ENCODE assay signal across 1 cellular context in the genomic region with DNA sequence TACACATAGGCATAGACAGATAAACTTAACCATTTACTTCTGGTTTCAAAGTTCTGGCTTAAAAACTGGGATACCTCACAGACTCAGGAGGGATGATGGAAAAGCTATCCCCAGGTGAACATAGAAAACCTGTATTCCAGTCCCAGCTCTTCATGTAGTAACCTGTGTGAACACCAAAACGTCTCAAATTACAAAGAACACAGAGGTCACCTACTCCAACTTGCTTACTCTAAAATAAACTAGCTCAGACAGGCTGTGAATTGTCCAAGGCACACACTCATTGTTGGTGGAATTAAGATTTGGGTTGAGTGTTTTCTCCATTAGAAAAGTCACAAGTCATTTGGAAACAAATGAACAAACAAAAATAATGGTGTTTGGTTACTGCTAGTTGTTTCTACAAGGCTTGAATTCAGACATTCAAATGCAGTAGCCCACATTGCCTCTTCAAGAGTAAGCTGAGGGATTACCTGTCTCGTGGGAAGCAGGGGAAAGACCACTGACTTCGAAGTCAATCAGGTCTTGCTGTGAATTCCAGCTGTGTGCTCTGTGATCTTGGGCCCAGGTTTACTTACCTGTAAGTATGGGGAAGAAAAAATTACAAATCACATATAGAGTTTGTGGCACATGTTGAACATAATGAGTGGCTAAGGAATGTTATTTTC.
TF ChIP-seq lines count a peak whose summit lies in the region.

No MANE protein-coding gene starts in this region.

TF ChIP-seq in GM23338, 12 proteins besides CTCF, POLR2A, EP300 and RAD21 (continued from another document):
- TF ChIP-seq, protein P1, sequence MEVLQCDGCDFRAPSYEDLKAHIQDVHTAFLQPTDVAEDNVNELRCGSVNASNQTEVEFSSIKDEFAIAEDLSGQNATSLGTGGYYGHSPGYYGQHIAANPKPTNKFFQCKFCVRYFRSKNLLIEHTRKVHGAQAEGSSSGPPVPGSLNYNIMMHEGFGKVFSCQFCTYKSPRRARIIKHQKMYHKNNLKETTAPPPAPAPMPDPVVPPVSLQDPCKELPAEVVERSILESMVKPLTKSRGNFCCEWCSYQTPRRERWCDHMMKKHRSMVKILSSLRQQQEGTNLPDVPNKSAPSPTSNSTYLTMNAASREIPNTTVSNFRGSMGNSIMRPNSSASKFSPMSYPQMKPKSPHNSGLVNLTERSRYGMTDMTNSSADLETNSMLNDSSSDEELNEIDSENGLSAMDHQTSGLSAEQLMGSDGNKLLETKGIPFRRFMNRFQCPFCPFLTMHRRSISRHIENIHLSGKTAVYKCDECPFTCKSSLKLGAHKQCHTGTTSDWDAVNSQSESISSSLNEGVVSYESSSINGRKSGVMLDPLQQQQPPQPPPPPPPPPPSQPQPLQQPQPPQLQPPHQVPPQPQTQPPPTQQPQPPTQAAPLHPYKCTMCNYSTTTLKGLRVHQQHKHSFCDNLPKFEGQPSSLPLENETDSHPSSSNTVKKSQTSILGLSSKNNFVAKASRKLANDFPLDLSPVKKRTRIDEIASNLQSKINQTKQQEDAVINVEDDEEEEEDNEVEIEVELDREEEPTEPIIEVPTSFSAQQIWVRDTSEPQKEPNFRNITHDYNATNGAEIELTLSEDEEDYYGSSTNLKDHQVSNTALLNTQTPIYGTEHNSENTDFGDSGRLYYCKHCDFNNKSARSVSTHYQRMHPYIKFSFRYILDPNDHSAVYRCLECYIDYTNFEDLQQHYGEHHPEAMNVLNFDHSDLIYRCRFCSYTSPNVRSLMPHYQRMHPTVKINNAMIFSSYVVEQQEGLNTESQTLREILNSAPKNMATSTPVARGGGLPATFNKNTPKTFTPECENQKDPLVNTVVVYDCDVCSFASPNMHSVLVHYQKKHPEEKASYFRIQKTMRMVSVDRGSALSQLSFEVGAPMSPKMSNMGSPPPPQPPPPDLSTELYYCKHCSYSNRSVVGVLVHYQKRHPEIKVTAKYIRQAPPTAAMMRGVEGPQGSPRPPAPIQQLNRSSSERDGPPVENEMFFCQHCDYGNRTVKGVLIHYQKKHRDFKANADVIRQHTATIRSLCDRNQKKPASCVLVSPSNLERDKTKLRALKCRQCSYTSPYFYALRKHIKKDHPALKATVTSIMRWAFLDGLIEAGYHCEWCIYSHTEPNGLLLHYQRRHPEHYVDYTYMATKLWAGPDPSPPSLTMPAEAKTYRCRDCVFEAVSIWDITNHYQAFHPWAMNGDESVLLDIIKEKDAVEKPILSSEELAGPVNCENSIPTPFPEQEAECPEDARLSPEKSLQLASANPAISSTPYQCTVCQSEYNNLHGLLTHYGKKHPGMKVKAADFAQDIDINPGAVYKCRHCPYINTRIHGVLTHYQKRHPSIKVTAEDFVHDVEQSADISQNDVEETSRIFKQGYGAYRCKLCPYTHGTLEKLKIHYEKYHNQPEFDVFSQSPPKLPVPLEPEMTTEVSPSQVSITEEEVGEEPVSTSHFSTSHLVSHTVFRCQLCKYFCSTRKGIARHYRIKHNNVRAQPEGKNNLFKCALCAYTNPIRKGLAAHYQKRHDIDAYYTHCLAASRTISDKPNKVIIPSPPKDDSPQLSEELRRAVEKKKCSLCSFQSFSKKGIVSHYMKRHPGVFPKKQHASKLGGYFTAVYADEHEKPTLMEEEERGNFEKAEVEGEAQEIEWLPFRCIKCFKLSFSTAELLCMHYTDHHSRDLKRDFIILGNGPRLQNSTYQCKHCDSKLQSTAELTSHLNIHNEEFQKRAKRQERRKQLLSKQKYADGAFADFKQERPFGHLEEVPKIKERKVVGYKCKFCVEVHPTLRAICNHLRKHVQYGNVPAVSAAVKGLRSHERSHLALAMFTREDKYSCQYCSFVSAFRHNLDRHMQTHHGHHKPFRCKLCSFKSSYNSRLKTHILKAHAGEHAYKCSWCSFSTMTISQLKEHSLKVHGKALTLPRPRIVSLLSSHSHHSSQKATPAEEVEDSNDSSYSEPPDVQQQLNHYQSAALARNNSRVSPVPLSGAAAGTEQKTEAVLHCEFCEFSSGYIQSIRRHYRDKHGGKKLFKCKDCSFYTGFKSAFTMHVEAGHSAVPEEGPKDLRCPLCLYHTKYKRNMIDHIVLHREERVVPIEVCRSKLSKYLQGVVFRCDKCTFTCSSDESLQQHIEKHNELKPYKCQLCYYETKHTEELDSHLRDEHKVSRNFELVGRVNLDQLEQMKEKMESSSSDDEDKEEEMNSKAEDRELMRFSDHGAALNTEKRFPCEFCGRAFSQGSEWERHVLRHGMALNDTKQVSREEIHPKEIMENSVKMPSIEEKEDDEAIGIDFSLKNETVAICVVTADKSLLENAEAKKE (CRISPR knock-in tag; IDR thresholded peaks at IDR 0.05), result no peak
- TF ChIP-seq JUNB (IDR thresholded peaks at IDR 0.05; ENCODE audit: unreplicated experiment) (no peak), EZH2 (IDR thresholded peaks at IDR 0.05; ENCODE audit: low read depth, unreplicated experiment) (no peak)
- TF ChIP-seq, protein P2, sequence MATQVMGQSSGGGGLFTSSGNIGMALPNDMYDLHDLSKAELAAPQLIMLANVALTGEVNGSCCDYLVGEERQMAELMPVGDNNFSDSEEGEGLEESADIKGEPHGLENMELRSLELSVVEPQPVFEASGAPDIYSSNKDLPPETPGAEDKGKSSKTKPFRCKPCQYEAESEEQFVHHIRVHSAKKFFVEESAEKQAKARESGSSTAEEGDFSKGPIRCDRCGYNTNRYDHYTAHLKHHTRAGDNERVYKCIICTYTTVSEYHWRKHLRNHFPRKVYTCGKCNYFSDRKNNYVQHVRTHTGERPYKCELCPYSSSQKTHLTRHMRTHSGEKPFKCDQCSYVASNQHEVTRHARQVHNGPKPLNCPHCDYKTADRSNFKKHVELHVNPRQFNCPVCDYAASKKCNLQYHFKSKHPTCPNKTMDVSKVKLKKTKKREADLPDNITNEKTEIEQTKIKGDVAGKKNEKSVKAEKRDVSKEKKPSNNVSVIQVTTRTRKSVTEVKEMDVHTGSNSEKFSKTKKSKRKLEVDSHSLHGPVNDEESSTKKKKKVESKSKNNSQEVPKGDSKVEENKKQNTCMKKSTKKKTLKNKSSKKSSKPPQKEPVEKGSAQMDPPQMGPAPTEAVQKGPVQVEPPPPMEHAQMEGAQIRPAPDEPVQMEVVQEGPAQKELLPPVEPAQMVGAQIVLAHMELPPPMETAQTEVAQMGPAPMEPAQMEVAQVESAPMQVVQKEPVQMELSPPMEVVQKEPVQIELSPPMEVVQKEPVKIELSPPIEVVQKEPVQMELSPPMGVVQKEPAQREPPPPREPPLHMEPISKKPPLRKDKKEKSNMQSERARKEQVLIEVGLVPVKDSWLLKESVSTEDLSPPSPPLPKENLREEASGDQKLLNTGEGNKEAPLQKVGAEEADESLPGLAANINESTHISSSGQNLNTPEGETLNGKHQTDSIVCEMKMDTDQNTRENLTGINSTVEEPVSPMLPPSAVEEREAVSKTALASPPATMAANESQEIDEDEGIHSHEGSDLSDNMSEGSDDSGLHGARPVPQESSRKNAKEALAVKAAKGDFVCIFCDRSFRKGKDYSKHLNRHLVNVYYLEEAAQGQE (IDR thresholded peaks at IDR 0.05; ENCODE audit: unreplicated experiment), result no peak
